ENCODE assay signal across 8 cellular contexts in the genomic region with DNA sequence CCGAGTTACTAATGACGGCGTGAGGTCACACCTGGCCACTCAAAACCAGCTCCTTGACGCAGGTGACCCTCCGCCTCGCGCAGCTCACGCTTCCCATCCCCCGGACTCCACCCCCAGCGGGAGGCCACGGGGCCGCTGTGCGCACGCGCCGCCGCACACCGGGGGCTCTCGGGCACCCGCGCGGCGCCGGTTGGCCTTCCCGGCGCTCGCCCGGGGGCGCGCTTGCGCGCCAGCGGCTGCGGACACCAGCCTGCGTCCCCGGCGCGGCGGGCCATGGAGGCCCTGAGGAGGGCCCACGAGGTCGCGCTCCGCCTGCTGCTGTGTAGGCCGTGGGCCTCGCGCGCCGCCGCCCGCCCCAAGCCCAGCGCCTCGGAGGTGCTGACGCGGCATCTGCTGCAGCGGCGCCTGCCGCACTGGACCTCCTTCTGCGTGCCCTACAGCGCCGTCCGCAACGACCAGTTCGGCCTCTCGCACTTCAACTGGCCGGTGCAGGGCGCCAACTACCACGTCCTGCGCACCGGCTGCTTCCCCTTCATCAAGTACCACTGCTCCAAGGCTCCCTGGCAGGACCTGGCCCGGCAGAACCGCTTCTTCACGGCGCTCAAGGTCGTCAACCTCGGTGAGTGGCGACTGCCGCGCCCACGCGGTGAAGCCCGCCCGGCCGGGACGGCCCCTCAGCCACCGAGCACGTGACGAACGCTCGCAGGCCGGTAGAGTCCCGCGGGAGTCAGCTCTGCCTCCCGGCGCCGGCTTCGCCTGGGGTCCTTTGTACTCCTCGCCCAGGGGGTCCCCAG. TPM values are rescaled to one million over a fixed set of nuclear protein-coding genes. Genes with fewer than 3 reads are reported as not detected.
DNase-seq lines count a peak whose midpoint lies in the region; ATAC-seq, FAIRE-seq and TF ChIP-seq lines count a peak whose summit lies in the region.

Gene C15orf61 (plus strand): TSS at position 156 of the 794 bp plus-strand sequence. CDS start 118 bp downstream, at position 274.

- peaks cover 48% of the 10 kb centered on the region for H3K79me2 ChIP-seq in OCI-LY3 (ENCODE audit: low read length)

- H3K27me3 ChIP-seq in OCI-LY3 (ENCODE audit: low read depth, low read length) (no peaks in the 10 kb centered on the region), esophagus (ENCODE audit: control insufficient read depth in 1 of 2, insufficient read depth in 2 of 2, low read length in 2 of 2) (no peaks in the 10 kb centered on the region), muscle layer of colon (ENCODE audit: control insufficient read depth in 1 of 2, insufficient read depth in 2 of 2, low read length in 2 of 2) (no peaks in the 10 kb centered on the region)

- H3K27ac ChIP-seq in OCI-LY3 (ENCODE audit: low read length) (peak within 1 kb of the TSS; percentile 81), esophagus (ENCODE audit: low read depth in 2 of 2, low read length in 1 of 2) (peak within 1 kb of the TSS; percentile 85 to 87), muscle layer of colon (ENCODE audit: low read depth, low read length) (peak within 1 kb of the TSS; percentile 97)

- H3K36me3 ChIP-seq in OCI-LY3 (replicated peaks; ENCODE audit: low read depth, low read length), result no peaks in the 10 kb centered on the region
- H3K36me3 ChIP-seq in esophagus (ENCODE audit: control insufficient read depth in 2 of 2, insufficient read depth in 2 of 2, low read length in 1 of 2), result no peaks in the 10 kb centered on the region
- H3K36me3 ChIP-seq in muscle layer of colon (ENCODE audit: insufficient read depth, low read length), result no peaks in the 10 kb centered on the region

- 0 to 1% methylated on average over 65 to 97 of the region's 97 CpGs for WGBS in esophagus, 2 donors

- DNase-seq in DMS153 (lab: John Stamatoyannopoulos, UW) (peak; percentile 42), HTR-8/SVneo (ENCODE audit: insufficient read length, low spot score) (peak; percentile 97)
- DNase-seq in activated T-cell treated with anti-CD3 and anti-CD28 coated beads, Interleukin-2, amount 50 U/mL, for 1 hour, result peak; percentile 88
- peak; percentile 67 to 69 for DNase-seq in stimulated activated CD8-positive, alpha-beta memory T cell treated with anti-CD3 and anti-CD28 coated beads, Interleukin-7, amount 100 ng/mL, for 1 hour (ENCODE audit: low read depth in 2 of 2)

- no peak for TF ChIP-seq CTCF in OCI-LY3 (IDR thresholded peaks at IDR 0.05; ENCODE audit: low read depth, low read length)

- peak within 1 kb of the TSS; percentile 85 for H2AFZ ChIP-seq in OCI-LY3 (ENCODE audit: low read depth, low read length)

- H3K4me1 ChIP-seq in OCI-LY3 (ENCODE audit: low read length), result peaks cover 23% of the 10 kb centered on the region
- H3K4me1 ChIP-seq in esophagus (ENCODE audit: control insufficient read depth in 2 of 2, insufficient read depth in 2 of 2, low read length in 1 of 2), result no peaks in the 10 kb centered on the region
- peaks cover 18% of the 10 kb centered on the region for H3K4me1 ChIP-seq in muscle layer of colon (ENCODE audit: insufficient read depth, low read length)

- H3K9ac ChIP-seq in OCI-LY3 (ENCODE audit: low read length) (peak within 1 kb of the TSS; percentile 93), muscle layer of colon (ENCODE audit: low read length) (peak within 1 kb of the TSS; percentile 81)

- peak; percentile 86 for FAIRE-seq in HTR-8/SVneo (lab: Jason Lieb, UNC)

- H3K4me3 ChIP-seq in OCI-LY3 (ENCODE audit: low read length) (peak within 1 kb of the TSS; percentile 79), esophagus (ENCODE audit: low read depth in 1 of 2, low read length in 2 of 2) (peak within 1 kb of the TSS; percentile 68 to 69), muscle layer of colon (ENCODE audit: low read depth in 1 of 2, low read length in 2 of 2) (peak within 1 kb of the TSS; percentile 78 to 93)

- H4K20me1 ChIP-seq in OCI-LY3 (ENCODE audit: insufficient read depth, low read length), result peaks cover 7% of the 10 kb centered on the region

- H3K4me2 ChIP-seq in OCI-LY3 (ENCODE audit: low read length), result peak within 1 kb of the TSS; percentile 97

- H3K9me3 ChIP-seq in OCI-LY3 (ENCODE audit: insufficient read depth, low read length), result no peaks in the 10 kb centered on the region
- H3K9me3 ChIP-seq in esophagus (ENCODE audit: control insufficient read depth in 2 of 2, insufficient read depth in 1 of 2, low read depth in 1 of 2, low read length in 1 of 2), result no peaks in the 10 kb centered on the region
- H3K9me3 ChIP-seq in muscle layer of colon (ENCODE audit: low read length), result no peaks in the 10 kb centered on the region

- peak; percentile 72 for ATAC-seq in GM21390 (IDR thresholded peaks at IDR 0.05; ENCODE audit: unreplicated experiment)

RNA-seq across cellular contexts. Expression of gene C15orf61, which starts in this region (rescaled TPM):
- 1 to 10 TPM in 1 of 2 donors, under 1 TPM in 1; 0.92 to 1.8 TPM for polyA plus RNA-seq in esophagus

Comparison
In these comparisons a context has a peak if more than half of its experiments do, and no peak if none do; other contexts are left out.
1. Peak in every context shown above with its lines: DNase-seq, ATAC-seq, H3K4me3 ChIP-seq and H3K27ac ChIP-seq.
2. DNase-seq: peak in every context shown above with its lines; median percentile 97 in HTR-8/SVneo; 88 in activated T-cell treated with anti-CD3 and anti-CD28 coated beads, Interleukin-2, amount 50 U/mL, for 1 hour; 68 in stimulated activated CD8-positive, alpha-beta memory T cell treated with anti-CD3 and anti-CD28 coated beads, Interleukin-7, amount 100 ng/mL, for 1 hour; 42 in DMS153.